In genomic region chr2:97993926-97994325, GRCh38 we compare ENCODE assay signal across 8 cellular contexts. TPM values are rescaled to one million over a fixed set of nuclear protein-coding genes. Genes with fewer than 3 reads are reported as not detected.
DNase-seq lines count a peak whose midpoint lies in the region; ATAC-seq, FAIRE-seq and TF ChIP-seq lines count a peak whose summit lies in the region.

No MANE protein-coding gene starts in this region.

- H4K20me1 ChIP-seq in Karpas-422 (ENCODE audit: insufficient read depth, low read depth, low read length): peaks cover 43% of the 10 kb centered on the region

- no peak for DNase-seq in CD4-positive, alpha-beta memory T cell
- no peak for DNase-seq in Karpas-422
- no peak for DNase-seq in central memory CD8-positive, alpha-beta T cell (ENCODE audit: low spot score in 2 of 2)
- no peak for DNase-seq in naive B cell
- no peak for DNase-seq in H54 (ENCODE audit: insufficient read length, low spot score)
- DNase-seq in NCI-H187 (lab: John Stamatoyannopoulos, UW): no peak

- no peaks in the 10 kb centered on the region for H3K9me3 ChIP-seq in CD4-positive, alpha-beta memory T cell (ENCODE audit: control insufficient read depth in 1 of 2, low read length in 2 of 2)
- no peaks in the 10 kb centered on the region for H3K9me3 ChIP-seq in Karpas-422 (ENCODE audit: low read length)

- no peaks in the 10 kb centered on the region for H3K27me3 ChIP-seq in CD4-positive, alpha-beta memory T cell (ENCODE audit: insufficient read depth, low read length)
- H3K27me3 ChIP-seq in Karpas-422 (ENCODE audit: low read length): no peaks in the 10 kb centered on the region

- H3K27me3 Mint-ChIP-seq in CD4-positive, alpha-beta memory T cell: no peaks in the 10 kb centered on the region
- H3K27me3 Mint-ChIP-seq in central memory CD8-positive, alpha-beta T cell: no peaks in the 10 kb centered on the region
- H3K27me3 Mint-ChIP-seq in naive B cell: no peaks in the 10 kb centered on the region

- H3K27ac ChIP-seq in CD4-positive, alpha-beta memory T cell (ENCODE audit: low read depth, low read length): no peak overlapping the region
- no peak overlapping the region for H3K27ac ChIP-seq in Karpas-422 (ENCODE audit: low read length)

- H3K4me3 ChIP-seq in CD4-positive, alpha-beta memory T cell (ENCODE audit: low read length in 2 of 2): peak overlapping the region in 1 of 2 donors; percentile 2
- H3K4me3 ChIP-seq in Karpas-422 (ENCODE audit: low read length): peak overlapping the region; percentile 86

- peaks cover 0 to 2% of the 10 kb centered on the region in 2 donors for H3K36me3 Mint-ChIP-seq in CD4-positive, alpha-beta memory T cell
- H3K36me3 Mint-ChIP-seq in central memory CD8-positive, alpha-beta T cell (ENCODE audit: insufficient read depth): peaks cover 11% of the 10 kb centered on the region
- H3K36me3 Mint-ChIP-seq in naive B cell: peaks cover 2 to 5% of the 10 kb centered on the region in 2 donors

- H3K36me3 ChIP-seq in CD4-positive, alpha-beta memory T cell (ENCODE audit: insufficient read depth, low read length): no peaks in the 10 kb centered on the region
- no peaks in the 10 kb centered on the region for H3K36me3 ChIP-seq in Karpas-422 (ENCODE audit: insufficient read depth, low read length)

- POLR2A ChIA-PET in CD4-positive, alpha-beta memory T cell (lab: Charles Lee; ENCODE audit: partially characterized antibody): no interaction called here

- H3K9me3 Mint-ChIP-seq in CD4-positive, alpha-beta memory T cell: no peaks in the 10 kb centered on the region
- no peaks in the 10 kb centered on the region for H3K9me3 Mint-ChIP-seq in central memory CD8-positive, alpha-beta T cell
- H3K9me3 Mint-ChIP-seq in naive B cell: no peaks in the 10 kb centered on the region

- peak overlapping the region in 4 of 7 donors; percentile 43 to 84 (median 58) for H3K27ac Mint-ChIP-seq in CD4-positive, alpha-beta memory T cell
- no peak overlapping the region for H3K27ac Mint-ChIP-seq in central memory CD8-positive, alpha-beta T cell (ENCODE audit: low read depth)
- H3K27ac Mint-ChIP-seq in naive B cell: peak overlapping the region in 3 of 6 donors; percentile 70 to 96 (median 95)

- no peaks in the 10 kb centered on the region for H3K9me2 ChIP-seq in Karpas-422 (replicated peaks; ENCODE audit: insufficient read depth, low read length)

- peak overlapping the region; percentile 90 to 100 (median 97) for H3K4me3 Mint-ChIP-seq in CD4-positive, alpha-beta memory T cell
- peak overlapping the region; percentile 87 for H3K4me3 Mint-ChIP-seq in central memory CD8-positive, alpha-beta T cell
- H3K4me3 Mint-ChIP-seq in naive B cell: peak overlapping the region; percentile 85 to 97 (median 92)

- CTCF ChIA-PET in CD4-positive, alpha-beta memory T cell (lab: Charles Lee; ENCODE audit: partially characterized antibody): no interaction called here

- peak overlapping the region; percentile 78 for H3K4me2 ChIP-seq in Karpas-422 (ENCODE audit: low read depth, low read length, poor library complexity, severe bottlenecking)

- no peak overlapping the region for H3K9ac ChIP-seq in Karpas-422 (ENCODE audit: low read length)

- FAIRE-seq in H54 (lab: Jason Lieb, UNC): no peak

- no peak for TF ChIP-seq POLR2A in H54 (IDR thresholded peaks at IDR 0.05; ENCODE audit: low read depth, low read length)

- no peak overlapping the region for H2AFZ ChIP-seq in Karpas-422 (ENCODE audit: low read length)

- intact Hi-C loops in CD4-positive, alpha-beta memory T cell (cut with micrococcal nuclease): loop anchor here (10.0 kb wide), 2 partner anchors 279 to 1161 kb away; partner anchors contain the start of genes LIPT1, TSGA10 and ZAP70

- no peak for ATAC-seq in central memory CD8-positive, alpha-beta T cell (replicated peaks; ENCODE audit: extremely low read depth, poor library complexity, severe bottlenecking)
- ATAC-seq in naive B cell (ENCODE audit: low read depth in 2 of 2) (no peak), HG02763 (IDR thresholded peaks at IDR 0.05; ENCODE audit: unreplicated experiment) (no peak), HG02981 (IDR thresholded peaks at IDR 0.05; ENCODE audit: unreplicated experiment) (no peak)

- H3K4me1 Mint-ChIP-seq in CD4-positive, alpha-beta memory T cell: peaks cover 33 to 60% (median 39%) of the 10 kb centered on the region in 4 donors
- H3K4me1 Mint-ChIP-seq in central memory CD8-positive, alpha-beta T cell: peaks cover 48% of the 10 kb centered on the region
- peaks cover 41 to 51% (median 44%) of the 10 kb centered on the region in 3 donors for H3K4me1 Mint-ChIP-seq in naive B cell

- H3K4me1 ChIP-seq in CD4-positive, alpha-beta memory T cell (ENCODE audit: insufficient read depth, low read length): peaks cover 48% of the 10 kb centered on the region
- H3K4me1 ChIP-seq in Karpas-422 (ENCODE audit: low read length): peaks cover 30% of the 10 kb centered on the region

- H3K79me2 ChIP-seq in Karpas-422 (ENCODE audit: low read length): peaks cover 37% of the 10 kb centered on the region

RNA-seq across cellular contexts. Expression of gene TMEM131, which starts 1.8 kb away (rescaled TPM):
- 10 to 100 TPM; 47.5 to 47.6 TPM for total RNA-seq in CD4-positive, alpha-beta memory T cell
- 10 to 100 TPM in 1 of 2 donors, 1 to 10 TPM in 1; 6.3 to 15.3 TPM for polyA plus RNA-seq in CD4-positive, alpha-beta memory T cell
- 11.2 and 20.9 TPM in 2 replicates for total RNA-seq in Karpas-422 (2014; rRNA removed; shearing (Covaris generic); ENCODE audit: low replicate concordance)
- polyA plus RNA-seq in naive B cell (ENCODE audit: low read depth in 6 of 6): 10 to 100 TPM; 13.4 to 32.9 (median 19.1) TPM
